12 cellular contexts compared by ENCODE assay signal in genomic region chr10:90222372-90222771, GRCh38.
DNase-seq lines count a peak whose midpoint lies in the region; TF ChIP-seq lines count a peak whose summit lies in the region.
"Had no signal": no experiment of that assay in that cellular context is flagged by ENCODE, and none has a peak within 500 bp of the region (broad histone marks: within the 10 kb centered on the region; RNA-seq: fewer than 3 reads in every experiment).

No MANE protein-coding gene starts in this region.

- H3K36me3 ChIP-seq in stomach = no peaks in the 10 kb centered on the region
- H3K36me3 ChIP-seq in tibial nerve = no peaks in the 10 kb centered on the region

- in situ Hi-C loops in astrocyte of the cerebellum (cut with HindIII; ENCODE audit: low sequenced_read_pairs) = no loop called here

- no peaks in the 10 kb centered on the region for H3K27me3 ChIP-seq in stomach
- H3K27me3 ChIP-seq in tibial nerve = no peaks in the 10 kb centered on the region

- TF ChIP-seq EP300 in stomach (IDR thresholded peaks at IDR 0.05) = no peak
- no peak for TF ChIP-seq EP300 in tibial nerve (IDR thresholded peaks at IDR 0.05)

- H3K4me3 Mint-ChIP-seq in Calu3 (ENCODE audit: low read depth, unreplicated experiment) = no peak overlapping the region

- no peak overlapping the region for H3K27ac Mint-ChIP-seq in Calu3 (ENCODE audit: unreplicated experiment)
- H3K27ac Mint-ChIP-seq: progenitor cell of endocrine pancreas had no signal

- H3K4me3 ChIP-seq in astrocyte of the cerebellum (ENCODE audit: low read depth, low read length) (no peak overlapping the region), stomach (no peak overlapping the region), tibial nerve (no peak overlapping the region)

- peaks cover 8% of the 10 kb centered on the region for H3K27me3 Mint-ChIP-seq in Calu3 (ENCODE audit: unreplicated experiment)
- H3K27me3 Mint-ChIP-seq: progenitor cell of endocrine pancreas had no signal

- peaks cover 3% of the 10 kb centered on the region for H3K36me3 Mint-ChIP-seq in Calu3 (ENCODE audit: insufficient read depth, unreplicated experiment)

- WGBS in stomach, 5 donors = 29 to 56% (median 49%) methylated on average over 4 of the region's 4 CpGs
- 24 to 25% methylated on average over 4 of the region's 4 CpGs for WGBS in tibial nerve, 2 donors

- no peak for TF ChIP-seq POLR2A in stomach (IDR thresholded peaks at IDR 0.05)
- no peak for TF ChIP-seq POLR2A in tibial nerve (IDR thresholded peaks at IDR 0.05)

- no peaks in the 10 kb centered on the region for H3K9me3 ChIP-seq in stomach
- H3K9me3 ChIP-seq in tibial nerve = no peaks in the 10 kb centered on the region

- peak; percentile 72 for DNase-seq in HS-5 (ENCODE audit: low read depth)
- peak; percentile 70 for DNase-seq in astrocyte of the cerebellum (ENCODE audit: low read depth)
- peak; percentile 60 for DNase-seq in glomerular visceral epithelial cell (ENCODE audit: extremely low spot score)
- DNase-seq in stomach = no peak
- DNase-seq in DMS79 (lab: John Stamatoyannopoulos, UW) = no peak
- DNase-seq in Calu3 = no peak
- DNase-seq in tibial nerve (ENCODE audit: low spot score in 2 of 2) = no peak
- DNase-seq: activated CD4-positive, alpha-beta T cell treated with anti-CD3 and anti-CD28 coated beads, Interleukin-2, amount 50 U/mL, for 48 hours; activated naive CD4-positive, alpha-beta T cell; NCI-H1930; T-helper 1 cell had no signal

- H3K4me1 Mint-ChIP-seq in Calu3 (ENCODE audit: low read depth, unreplicated experiment) = peaks cover 12% of the 10 kb centered on the region

- H3K27ac ChIP-seq in stomach (no peak overlapping the region), tibial nerve (no peak overlapping the region)

- CTCF ChIA-PET in Calu3 (lab: Charles Lee) = no interaction called here

- intact Hi-C loops in stomach (cut with DNase I; ENCODE audit: low total_unique reads) = no loop called here
- intact Hi-C loops in Calu3 (cut with micrococcal nuclease; ENCODE audit: unreplicated experiment) = no loop called here

- H3K9me3 Mint-ChIP-seq in Calu3 (ENCODE audit: low read depth, unreplicated experiment) = no peaks in the 10 kb centered on the region

- TF ChIP-seq CTCF in astrocyte of the cerebellum (IDR thresholded peaks at IDR 0.05; ENCODE audit: low read depth, low read length, missing control alignments) = no peak
- TF ChIP-seq CTCF in stomach (IDR thresholded peaks at IDR 0.05) = no peak
- no peak for TF ChIP-seq CTCF in Calu3 (IDR thresholded peaks at IDR 0.05; ENCODE audit: unreplicated experiment)
- no peak for TF ChIP-seq CTCF in tibial nerve (IDR thresholded peaks at IDR 0.05)

- BruUV-seq in Calu3 (replicated peaks; lab: Mats Ljungman, UMichigan) = no TSS peak

- H3K4me1 ChIP-seq in stomach = no peaks in the 10 kb centered on the region
- H3K4me1 ChIP-seq in tibial nerve = peaks cover 0 to 5% (median 0%) of the 10 kb centered on the region in 4 donors

Comparison
In these comparisons a context has a peak if more than half of its experiments do, and no peak if none do; other contexts are left out.
1. DNase-seq: peak in HS-5 (single experiment), astrocyte of the cerebellum (single experiment) and glomerular visceral epithelial cell (single experiment); none in stomach (single experiment), DMS79 (single experiment), Calu3 (single experiment) and tibial nerve (0 of 2).